1 cellular context compared by ENCODE assay signal in genomic region chr17:74569001-74569391, GRCh38.
A peak's percentile ranks its signal among the peaks of the same experiment; 100 is the strongest.
TF ChIP-seq lines count a peak whose summit lies in the region.

No MANE protein-coding gene starts in this region.

TF ChIP-seq in HEK293, 187 proteins besides CTCF, POLR2A, EP300 and RAD21 (continued from another document):
- TF ChIP-seq ZNF132 (tag by site-specific recombination; IDR thresholded peaks at IDR 0.05; ENCODE audit: borderline replicate concordance) (no peak), ATF2 (tag by site-specific recombination; IDR thresholded peaks at IDR 0.05; ENCODE audit: low read depth) (no peak), ZNF223 (tag by site-specific recombination; IDR thresholded peaks at IDR 0.05) (no peak), ZNF544 (tag by site-specific recombination; IDR thresholded peaks at IDR 0.05) (no peak), ZNF777 (tag by site-specific recombination; IDR thresholded peaks at IDR 0.05; ENCODE audit: borderline replicate concordance) (0 out of 2 replicates have a peak, but pooled peaks have one; percentile 45), ZBTB8A (tag by site-specific recombination; IDR thresholded peaks at IDR 0.05) (no peak), ZNF138 (tag by site-specific recombination; IDR thresholded peaks at IDR 0.05; ENCODE audit: borderline replicate concordance) (no peak), ZNF398 (tag by site-specific recombination; IDR thresholded peaks at IDR 0.05) (no peak), ZNF664 (tag by site-specific recombination; IDR thresholded peaks at IDR 0.05) (no peak), ZSCAN4 (tag by site-specific recombination; IDR thresholded peaks at IDR 0.05) (peak; percentile 70), ZNF324 (tag by site-specific recombination; IDR thresholded peaks at IDR 0.05) (no peak), ZNF266 (tag by site-specific recombination; IDR thresholded peaks at IDR 0.05; ENCODE audit: low read depth) (0 out of 2 replicates have a peak, but pooled peaks have one; percentile 5), SALL2 (tag by site-specific recombination; IDR thresholded peaks at IDR 0.05; ENCODE audit: borderline replicate concordance) (no peak), INSM2 (tag by site-specific recombination; IDR thresholded peaks at IDR 0.05) (no peak), GLIS1 (tag by site-specific recombination; IDR thresholded peaks at IDR 0.05) (no peak), BCL11A (tag by site-specific recombination; IDR thresholded peaks at IDR 0.05; ENCODE audit: low read depth) (no peak), ELK4 (IDR thresholded peaks at IDR 0.05; ENCODE audit: borderline replicate concordance, low read depth, low read length) (no peak), ZNF530 (tag by site-specific recombination; IDR thresholded peaks at IDR 0.05; ENCODE audit: low read depth) (no peak), EGR2 (tag by site-specific recombination; IDR thresholded peaks at IDR 0.05; ENCODE audit: low read depth) (peak; percentile 99), ZNF184 (tag by site-specific recombination; IDR thresholded peaks at IDR 0.05) (no peak), KLF7 (tag by site-specific recombination; IDR thresholded peaks at IDR 0.05; ENCODE audit: borderline replicate concordance) (no peak), ZNF514 (tag by site-specific recombination; IDR thresholded peaks at IDR 0.05) (no peak), ZNF558 (tag by site-specific recombination; IDR thresholded peaks at IDR 0.05) (no peak), ZNF404 (tag by site-specific recombination; IDR thresholded peaks at IDR 0.05) (no peak), SCRT1 (tag by site-specific recombination; IDR thresholded peaks at IDR 0.05; ENCODE audit: borderline replicate concordance) (no peak), ZNF518A (tag by site-specific recombination; conservative IDR thresholded peaks at IDR 0.05; ENCODE audit: low read depth) (no peak)
